12 cellular contexts compared by ENCODE assay signal in genomic region chr3:63921741-63922482, GRCh38. TPM values are rescaled to one million over a fixed set of nuclear protein-coding genes. Genes with fewer than 3 reads are reported as not detected.
DNase-seq lines count a peak whose midpoint lies in the region; ATAC-seq and TF ChIP-seq lines count a peak whose summit lies in the region.
"Had no signal": no experiment of that assay in that cellular context is flagged by ENCODE, and none has a peak within 500 bp of the region (broad histone marks: within the 10 kb centered on the region; RNA-seq: fewer than 3 reads in every experiment).

No MANE protein-coding gene starts in this region.

- H3K4me1 Mint-ChIP-seq in memory B cell = peaks cover 51% of the 10 kb centered on the region

- H3K79me2 ChIP-seq in mesendoderm (ENCODE audit: control insufficient read depth, insufficient read depth, low read length) = peaks cover 3% of the 10 kb centered on the region
- peaks cover 77% of the 10 kb centered on the region for H3K79me2 ChIP-seq in SK-N-SH (ENCODE audit: insufficient read depth)

- CTCF ChIA-PET in SK-N-SH (lab: Yijun Ruan, JAX) = no interaction called here

- no peak overlapping the region for H3K56ac ChIP-seq in mesendoderm (ENCODE audit: low read length)

- H3K27me3 Mint-ChIP-seq in memory B cell = no peaks in the 10 kb centered on the region
- H3K27me3 Mint-ChIP-seq: activated naive CD4-positive, alpha-beta T cell treated with anti-CD3 and anti-CD28 coated beads, Interleukin-2, amount 50 U/mL, for 24 hours had no signal

- peak overlapping the region; percentile 50 for H3K4me3 Mint-ChIP-seq in memory B cell
- H3K4me3 Mint-ChIP-seq: activated naive CD4-positive, alpha-beta T cell treated with anti-CD3 and anti-CD28 coated beads, Interleukin-2, amount 50 U/mL, for 24 hours had no signal

- no peak overlapping the region for H2AFZ ChIP-seq in SK-N-SH (ENCODE audit: low read depth)

- H3K36me3 Mint-ChIP-seq in memory B cell = peaks cover 30% of the 10 kb centered on the region

- no peak overlapping the region for H4K8ac ChIP-seq in mesendoderm (ENCODE audit: low read depth, low read length)

- peaks cover 18% of the 10 kb centered on the region for H3K79me1 ChIP-seq in mesendoderm (ENCODE audit: low read length)

- TF ChIP-seq RAD21 in SK-N-SH (IDR thresholded peaks at IDR 0.05; ENCODE audit: low read length) = no peak

- H3K18ac ChIP-seq in mesendoderm (ENCODE audit: low read length) = no peak overlapping the region

- H3K4me3 ChIP-seq in gastrocnemius medialis (no peak overlapping the region), mesendoderm (ENCODE audit: low read length) (no peak overlapping the region), SK-N-SH (ENCODE audit: low read depth in 2 of 2, low read length in 1 of 2) (no peak overlapping the region)
- H3K4me3 ChIP-seq: Peyer's patch had no signal

- TF ChIP-seq EP300 in SK-N-SH (IDR thresholded peaks at IDR 0.05; ENCODE audit: borderline replicate concordance in 1 of 2, low read depth in 1 of 2, low read length in 1 of 2) = no peak

- H3K9ac ChIP-seq in mesendoderm (ENCODE audit: low read length) (no peak overlapping the region), SK-N-SH (no peak overlapping the region)

- no peak overlapping the region for H2BK120ac ChIP-seq in mesendoderm (ENCODE audit: low read depth, low read length)

- no peak overlapping the region for H4K5ac ChIP-seq in mesendoderm (ENCODE audit: low read length)

- POLR2A ChIA-PET in SK-N-SH (lab: Yijun Ruan, JAX) = no interaction called here

- no peak overlapping the region for H3K4me2 ChIP-seq in mesendoderm (ENCODE audit: low read length)
- H3K4me2 ChIP-seq in SK-N-SH = no peak overlapping the region

- no peaks in the 10 kb centered on the region for H3K4me1 ChIP-seq in gastrocnemius medialis
- H3K4me1 ChIP-seq in mesendoderm (ENCODE audit: control insufficient read depth, low read depth, low read length) = no peaks in the 10 kb centered on the region
- H3K4me1 ChIP-seq in SK-N-SH (ENCODE audit: control insufficient read depth in 1 of 2, insufficient read depth in 2 of 2, low read depth in 1 of 2, low read length in 1 of 2) = no peaks in the 10 kb centered on the region; a peak in 2 of 4 replicates
- H3K4me1 ChIP-seq: Peyer's patch had no signal

- H3K36me3 ChIP-seq in gastrocnemius medialis (peaks cover 0 to 17% of the 10 kb centered on the region in 2 donors), mesendoderm (ENCODE audit: control insufficient read depth, insufficient read depth, low read length) (no peaks in the 10 kb centered on the region), SK-N-SH (replicated peaks in 1 of 2; ENCODE audit: control insufficient read depth in 1 of 2, insufficient read depth in 2 of 2, low read length in 1 of 2) (peaks cover 37 to 40% of the 10 kb centered on the region in 2 experiments)

- TF ChIP-seq POLR2A in gastrocnemius medialis (IDR thresholded peaks at IDR 0.05) = no peak

- no peak overlapping the region for H3K23ac ChIP-seq in mesendoderm (ENCODE audit: low read length)

- H3K9me3 ChIP-seq in gastrocnemius medialis = no peaks in the 10 kb centered on the region
- H3K9me3 ChIP-seq in SK-N-SH = no peaks in the 10 kb centered on the region
- H3K9me3 ChIP-seq: Peyer's patch had no signal

- peak overlapping the region; percentile 62 for H3K27ac Mint-ChIP-seq in memory B cell
- H3K27ac Mint-ChIP-seq: activated naive CD4-positive, alpha-beta T cell treated with anti-CD3 and anti-CD28 coated beads, Interleukin-2, amount 50 U/mL, for 24 hours had no signal

- H3K4ac ChIP-seq in mesendoderm (ENCODE audit: low read depth, low read length) = no peak overlapping the region

- no peak overlapping the region for H2BK5ac ChIP-seq in mesendoderm (ENCODE audit: low read length)

- H2BK15ac ChIP-seq in mesendoderm (replicated peaks; ENCODE audit: low read depth) = no peak overlapping the region

- TF ChIP-seq CTCF in gastrocnemius medialis (IDR thresholded peaks at IDR 0.05 in 4 of 5, conservative IDR thresholded peaks at IDR 0.05 in 1 of 5) (no peak), SK-N-SH (IDR thresholded peaks at IDR 0.05) (no peak)

- no CpG with 5 or more reads among the region's 6 CpGs for WGBS in mesendoderm (ENCODE audit: extremely low coverage, insufficient coverage, low lambda C conversion rate)
- 97% methylated on average over 6 of the region's 6 CpGs for WGBS in SK-N-SH (ENCODE audit: low lambda C conversion rate)

- intact Hi-C loops in gastrocnemius medialis (cut with DNase I; ENCODE audit: low total_unique reads) = no loop called here

- H3F3A ChIP-seq in SK-N-SH (replicated peaks; ENCODE audit: insufficient read depth) = peaks cover 14% of the 10 kb centered on the region

- no peaks in the 10 kb centered on the region for H3K9me3 Mint-ChIP-seq in memory B cell
- H3K9me3 Mint-ChIP-seq: activated naive CD4-positive, alpha-beta T cell treated with anti-CD3 and anti-CD28 coated beads, Interleukin-2, amount 50 U/mL, for 24 hours had no signal

- H2AK5ac ChIP-seq in mesendoderm (ENCODE audit: low read length) = no peak overlapping the region

- H3K27ac ChIP-seq in gastrocnemius medialis = no peak overlapping the region
- no peak overlapping the region for H3K27ac ChIP-seq in mesendoderm (ENCODE audit: low read depth, low read length)
- no peak overlapping the region for H3K27ac ChIP-seq in SK-N-SH (ENCODE audit: low read depth in 2 of 2, low read length in 1 of 2)
- H3K27ac ChIP-seq: Peyer's patch had no signal

- DNase-seq in memory B cell (ENCODE audit: low spot score in 2 of 2) = peak in 1 of 2 donors; percentile 37
- no peak for DNase-seq in stimulated activated CD4-positive, alpha-beta T cell treated with anti-CD3 and anti-CD28 coated beads, Interleukin-15, amount 100 ng/mL, for 24 hours
- DNase-seq in gastrocnemius medialis = no peak
- no peak for DNase-seq in mesendoderm
- DNase-seq in SK-N-SH = no peak
- DNase-seq: Peyer's patch had no signal

- in situ Hi-C loops in gastrocnemius medialis (cut with MboI; ENCODE audit: low sequenced_read_pairs in 4 of 4) = no loop called here

- peak; percentile 70 for ATAC-seq in GM18520 (IDR thresholded peaks at IDR 0.05; ENCODE audit: unreplicated experiment)
- peak; percentile 82 for ATAC-seq in GM21825 (IDR thresholded peaks at IDR 0.05; ENCODE audit: unreplicated experiment)
- ATAC-seq in HG03575 (IDR thresholded peaks at IDR 0.05; ENCODE audit: extremely low read depth, insufficient number of reproducible peaks, low FRiP score, unreplicated experiment) = peak; percentile 75
- peak; percentile 94 for ATAC-seq in memory B cell (ENCODE audit: low read depth)
- ATAC-seq in gastrocnemius medialis = no peak

- no peaks in the 10 kb centered on the region for H3K9me2 ChIP-seq in SK-N-SH

- peaks cover 9% of the 10 kb centered on the region for H4K20me1 ChIP-seq in SK-N-SH (ENCODE audit: insufficient read depth)

- no peaks in the 10 kb centered on the region for H3K27me3 ChIP-seq in gastrocnemius medialis
- no peaks in the 10 kb centered on the region for H3K27me3 ChIP-seq in mesendoderm (ENCODE audit: insufficient read depth, low read length, poor library complexity)
- no peaks in the 10 kb centered on the region for H3K27me3 ChIP-seq in SK-N-SH (ENCODE audit: insufficient read depth)
- H3K27me3 ChIP-seq: Peyer's patch had no signal

TF ChIP-seq in SK-N-SH, 30 proteins besides CTCF, POLR2A, EP300 and RAD21:
- TF ChIP-seq MXI1 (IDR thresholded peaks at IDR 0.05; ENCODE audit: low read depth, low read length) = no peak
- TF ChIP-seq NFIC (IDR thresholded peaks at IDR 0.05; ENCODE audit: borderline replicate concordance) = no peak
- no peak for TF ChIP-seq USF1 (IDR thresholded peaks at IDR 0.05; ENCODE audit: borderline replicate concordance, low read depth)

RNA-seq across cellular contexts. Expression of gene SCAANT1, which starts 9.7 kb away (rescaled TPM):
- not detected for total RNA-seq in gastrocnemius medialis
- polyA plus RNA-seq in mesendoderm (2013, experiment 1 of 2) = 0.98 TPM
- polyA plus RNA-seq in mesendoderm (2013, experiment 2 of 2) = 0.62 TPM
- polyA plus RNA-seq in SK-N-SH (2012; rRNA removed) = not detected in 2 replicates
- not detected in 2 replicates for polyA plus RNA-seq in SK-N-SH (2012; cell fraction: cytosol; rRNA removed)
- not detected in 2 replicates for polyA plus RNA-seq in SK-N-SH (2012; cell fraction: nucleus; rRNA removed)
- total RNA-seq: osteocyte, Peyer's patch, subcutaneous adipose tissue had no signal

RNA-seq across cellular contexts. Expression of gene ATXN7, which starts 58.2 kb away (rescaled TPM):
- 10 to 100 TPM; 14.5 to 27.4 (median 23.7) TPM for total RNA-seq in gastrocnemius medialis
- 12.2 TPM for polyA plus RNA-seq in mesendoderm (2013, experiment 1 of 2)
- 13.6 TPM for polyA plus RNA-seq in mesendoderm (2013, experiment 2 of 2)
- 6.2 and 8.5 TPM in 2 replicates for polyA plus RNA-seq in SK-N-SH (2012; rRNA removed)
- 2.7 and 3.2 TPM in 2 replicates for polyA plus RNA-seq in SK-N-SH (2012; cell fraction: cytosol; rRNA removed)
- 33.9 and 34.8 TPM in 2 replicates for polyA plus RNA-seq in SK-N-SH (2012; cell fraction: nucleus; rRNA removed)

RNA-seq across cellular contexts. Expression of gene THOC7, which starts 58.3 kb away (rescaled TPM):
- 10 to 100 TPM; 52.0 to 74.8 (median 67.6) TPM for total RNA-seq in gastrocnemius medialis
- polyA plus RNA-seq in mesendoderm (2013, experiment 1 of 2) = 91.4 TPM
- 90.4 TPM for polyA plus RNA-seq in mesendoderm (2013, experiment 2 of 2)
- 35.6 and 35.9 TPM in 2 replicates for polyA plus RNA-seq in SK-N-SH (2012; rRNA removed)
- polyA plus RNA-seq in SK-N-SH (2012; cell fraction: cytosol; rRNA removed) = 61.9 and 94.1 TPM in 2 replicates
- polyA plus RNA-seq in SK-N-SH (2012; cell fraction: nucleus; rRNA removed) = 7.9 and 12.4 TPM in 2 replicates

Comparison
In these comparisons a context has a peak if more than half of its experiments do, and no peak if none do; other contexts are left out.
1. ATAC-seq: peak in GM18520 (single experiment), GM21825 (single experiment), HG03575 (single experiment) and memory B cell (single experiment); none in gastrocnemius medialis (0 of 2).